16 cellular contexts compared by ENCODE assay signal in the genomic region with DNA sequence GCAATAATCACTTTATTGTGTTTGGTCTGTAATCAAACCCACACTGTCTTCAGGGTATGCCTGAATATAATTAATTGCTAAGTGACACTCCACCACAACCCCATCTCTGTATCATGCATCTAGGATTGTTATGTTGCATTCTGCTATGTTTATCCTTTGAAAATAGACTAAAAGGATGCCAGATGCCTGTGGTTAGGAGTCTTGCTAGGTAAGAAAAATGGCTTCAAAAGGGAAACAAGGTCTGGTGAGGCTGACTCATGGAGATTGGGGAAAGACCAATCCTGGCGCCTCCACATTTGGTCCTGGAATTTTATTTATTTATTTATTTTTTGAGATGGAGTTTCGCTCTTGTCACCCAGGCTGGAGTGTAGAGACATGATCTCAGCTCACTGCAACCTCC.
DNase-seq lines count a peak whose midpoint lies in the region; ATAC-seq and TF ChIP-seq lines count a peak whose summit lies in the region.
"Had no signal": no experiment of that assay in that cellular context is flagged by ENCODE, and none has a peak within 500 bp of the region (broad histone marks: within the 10 kb centered on the region; RNA-seq: fewer than 3 reads in every experiment).

No MANE protein-coding gene starts in this region.

- no peak overlapping the region for H3K4me3 Mint-ChIP-seq in MCF 10A (ENCODE audit: unreplicated experiment)

- no peak overlapping the region for H3K9ac ChIP-seq in mammary epithelial cell (ENCODE audit: insufficient read depth, low read length)
- no peak overlapping the region for H3K9ac ChIP-seq in SK-N-SH

- CTCF ChIA-PET in mammary epithelial cell (lab: Charles Lee; ENCODE audit: low non-redundant PET) (no interaction called here), MCF 10A (lab: Yijun Ruan, JAX) (no interaction called here), SK-N-SH (lab: Yijun Ruan, JAX) (no interaction called here)

- H3K4me1 ChIP-seq in mammary epithelial cell (ENCODE audit: insufficient read depth, low read length) (no peaks in the 10 kb centered on the region), SK-N-SH (ENCODE audit: control insufficient read depth in 1 of 2, insufficient read depth in 2 of 2, low read depth in 1 of 2, low read length in 1 of 2) (peaks cover 0 to 10% of the 10 kb centered on the region in 2 experiments; a peak in 2 of 4 replicates)

- H3K27me3 ChIP-seq in mammary epithelial cell (ENCODE audit: insufficient read depth, low read length) (no peaks in the 10 kb centered on the region), SK-N-SH (ENCODE audit: insufficient read depth) (no peaks in the 10 kb centered on the region)

- H3K79me2 ChIP-seq in mammary epithelial cell (ENCODE audit: insufficient read depth, low read length): no peaks in the 10 kb centered on the region
- H3K79me2 ChIP-seq in SK-N-SH (ENCODE audit: insufficient read depth): no peaks in the 10 kb centered on the region

- H3K4me3 ChIP-seq in mammary epithelial cell (replicated peaks in 1 of 3; ENCODE audit: insufficient read depth in 1 of 3, low read depth in 2 of 3, low read length in 3 of 3) (no peak overlapping the region), SK-N-SH (ENCODE audit: low read depth in 2 of 2, low read length in 1 of 2) (no peak overlapping the region)
- H3K4me3 ChIP-seq: K562 had no signal

- BruUV-seq in mammary epithelial cell (replicated peaks; lab: Mats Ljungman, UMichigan) (no TSS peak), MCF 10A (replicated peaks; lab: Mats Ljungman, UMichigan) (no TSS peak)

- dilution Hi-C loops in mammary epithelial cell (cut with HindIII; ENCODE audit: low sequenced_read_pairs): no loop called here

- H2AFZ ChIP-seq in mammary epithelial cell (ENCODE audit: low read depth, low read length) (no peak overlapping the region), SK-N-SH (ENCODE audit: low read depth) (no peak overlapping the region)

- H3K36me3 Mint-ChIP-seq in MCF 10A (ENCODE audit: insufficient read depth, unreplicated experiment): no peaks in the 10 kb centered on the region

- no peaks in the 10 kb centered on the region for H3K9me2 ChIP-seq in SK-N-SH

- H3K9me3 Mint-ChIP-seq in MCF 10A (ENCODE audit: unreplicated experiment): no peaks in the 10 kb centered on the region

- in situ Hi-C loops in mammary epithelial cell (cut with MboI; ENCODE audit: low sequenced_read_pairs in 2 of 2): no loop called here

- POLR2A ChIA-PET in MCF 10A (lab: Yijun Ruan, JAX) (no interaction called here), SK-N-SH (lab: Yijun Ruan, JAX) (no interaction called here)

- H4K20me1 ChIP-seq in mammary epithelial cell (ENCODE audit: insufficient read depth, low read length) (no peaks in the 10 kb centered on the region), SK-N-SH (ENCODE audit: insufficient read depth) (no peaks in the 10 kb centered on the region)

- no peak overlapping the region for H3K27ac Mint-ChIP-seq in MCF 10A (ENCODE audit: low read depth, unreplicated experiment)

- 81% methylated on average over 2 of the region's 2 CpGs for WGBS in mammary epithelial cell (ENCODE audit: low coverage, missing lambda C conversion rate)
- 45% methylated on average over 2 of the region's 2 CpGs for WGBS in SK-N-SH (ENCODE audit: low lambda C conversion rate)

- no peaks in the 10 kb centered on the region for H3K27me3 Mint-ChIP-seq in MCF 10A (ENCODE audit: insufficient read depth, unreplicated experiment)

- no peak for TF ChIP-seq RAD21 in SK-N-SH (IDR thresholded peaks at IDR 0.05; ENCODE audit: low read length)

- H3K27ac ChIP-seq in mammary epithelial cell (ENCODE audit: insufficient read depth, low read depth, low read length) (no peak overlapping the region), SK-N-SH (ENCODE audit: low read depth in 2 of 2, low read length in 1 of 2) (no peak overlapping the region)
- H3K27ac ChIP-seq: 22Rv1 had no signal

- no peaks in the 10 kb centered on the region for H3F3A ChIP-seq in SK-N-SH (replicated peaks; ENCODE audit: insufficient read depth)

- ATAC-seq in activated CD4-positive, CD25-positive, alpha-beta regulatory T cell treated with anti-CD3 and anti-CD28 coated beads, Interleukin-2, amount 50 U/mL, for 24 hours: no peak
- no peak for ATAC-seq in HG02870 (IDR thresholded peaks at IDR 0.05; ENCODE audit: unreplicated experiment)
- ATAC-seq in HG03139 (IDR thresholded peaks at IDR 0.05; ENCODE audit: unreplicated experiment): no peak
- ATAC-seq: K562, Right ventricle myocardium inferior had no signal

- TF ChIP-seq CTCF in mammary epithelial cell (conservative IDR thresholded peaks at IDR 0.05 in 1 of 2, IDR thresholded peaks at IDR 0.05 in 1 of 2; ENCODE audit: extremely low read depth in 1 of 2, insufficient read depth in 1 of 2, low read depth in 1 of 2, low read length in 2 of 2) (no peak), MCF 10A (IDR thresholded peaks at IDR 0.05; ENCODE audit: unreplicated experiment) (no peak), SK-N-SH (IDR thresholded peaks at IDR 0.05) (no peak)

- no peaks in the 10 kb centered on the region for H3K9me3 ChIP-seq in mammary epithelial cell (replicated peaks; ENCODE audit: insufficient read depth, low read length)
- no peaks in the 10 kb centered on the region for H3K9me3 ChIP-seq in SK-N-SH

- no peak for TF ChIP-seq EP300 in SK-N-SH (IDR thresholded peaks at IDR 0.05; ENCODE audit: borderline replicate concordance in 1 of 2, low read depth in 1 of 2, low read length in 1 of 2)

- DNase-seq in mammary epithelial cell (peak; percentile 1), MCF 10A (ENCODE audit: unreplicated experiment) (no peak), amniotic epithelial cell (ENCODE audit: low read depth) (peak; percentile 71), foreskin melanocyte (peak; percentile 33), SK-N-SH (no peak)
- DNase-seq: C1 segment of cervical spinal cord, H7, NCI-H1092, NCI-H2081 treated with DMSO at 0.1 percent for 48 hours, NCI-H524 had no signal

- intact Hi-C loops in mammary epithelial cell (cut with micrococcal nuclease): no loop called here
- intact Hi-C loops in MCF 10A (cut with micrococcal nuclease): no loop called here

- H3K36me3 ChIP-seq in mammary epithelial cell (ENCODE audit: insufficient read depth, low read length) (no peaks in the 10 kb centered on the region), SK-N-SH (replicated peaks in 1 of 2; ENCODE audit: control insufficient read depth in 1 of 2, insufficient read depth in 2 of 2, low read length in 1 of 2) (no peaks in the 10 kb centered on the region)

- no peaks in the 10 kb centered on the region for H3K4me1 Mint-ChIP-seq in MCF 10A (ENCODE audit: insufficient read depth, unreplicated experiment)

- H3K4me2 ChIP-seq in mammary epithelial cell (ENCODE audit: insufficient read depth, low read depth, low read length) (no peak overlapping the region), SK-N-SH (no peak overlapping the region)

TF ChIP-seq in SK-N-SH, 30 proteins besides CTCF, POLR2A, EP300 and RAD21:
- TF ChIP-seq FOXM1 (IDR thresholded peaks at IDR 0.05; ENCODE audit: low read depth) (no peak), SMC3 (IDR thresholded peaks at IDR 0.05; ENCODE audit: low read depth, low read length) (no peak), MXI1 (IDR thresholded peaks at IDR 0.05; ENCODE audit: low read depth, low read length) (no peak), PBX3 (IDR thresholded peaks at IDR 0.05) (no peak), GABPA (IDR thresholded peaks at IDR 0.05; ENCODE audit: low read depth) (no peak), TCF12 (IDR thresholded peaks at IDR 0.05) (no peak)

Comparison
In these comparisons a context has a peak if more than half of its experiments do, and no peak if none do; other contexts are left out.
1. DNase-seq: peak in mammary epithelial cell (single experiment), amniotic epithelial cell (single experiment) and foreskin melanocyte (single experiment); none in MCF 10A (single experiment) and SK-N-SH (single experiment).